ENCODE assay signal across 8 cellular contexts in the genomic region with DNA sequence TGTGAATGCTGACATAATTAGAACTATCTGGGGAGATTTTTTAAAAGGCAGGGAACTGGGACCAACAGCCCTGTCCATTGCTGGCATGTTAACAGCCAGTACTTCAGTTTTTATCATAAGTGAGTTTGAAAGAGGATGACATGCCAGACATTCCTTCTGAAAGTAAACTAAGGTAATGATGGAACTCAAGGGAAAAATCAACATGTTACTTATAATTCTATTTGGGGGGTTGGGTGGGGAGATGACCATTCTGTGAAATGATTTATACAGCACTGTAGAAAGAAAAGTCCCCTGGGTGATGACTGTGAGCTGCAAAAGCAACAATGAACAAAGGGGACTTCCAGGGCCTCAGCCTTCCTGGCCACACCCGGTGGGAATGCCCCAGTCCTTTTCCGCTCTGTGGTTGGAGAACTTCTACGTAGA. TPM values are rescaled to one million over a fixed set of nuclear protein-coding genes. Genes with fewer than 3 reads are reported as not detected.
DNase-seq lines count a peak whose midpoint lies in the region; ATAC-seq and TF ChIP-seq lines count a peak whose summit lies in the region.

No MANE protein-coding gene starts in this region.

- peak overlapping the region; percentile 22 to 41 for H3K4me3 Mint-ChIP-seq in activated T-cell treated with anti-CD3 and anti-CD28 coated beads, Interleukin-2, amount 50 U/mL, for 72 hours

- H3K4me1 Mint-ChIP-seq in activated T-cell treated with anti-CD3 and anti-CD28 coated beads, Interleukin-2, amount 50 U/mL, for 72 hours (ENCODE audit: low read depth): peaks cover 11% of the 10 kb centered on the region

- DNase-seq in activated T-cell treated with anti-CD3 and anti-CD28 coated beads, Interleukin-2, amount 50 U/mL, for 72 hours: peak; percentile 4 to 19
- DNase-seq in activated T-cell treated with anti-CD3 and anti-CD28 coated beads for 4 hours (no peak), HK-2 (ENCODE audit: unreplicated experiment) (peak; percentile 83), choroid plexus epithelial cell (ENCODE audit: low read depth) (peak; percentile 79), myocyte (ENCODE audit: low read depth) (peak; percentile 83), GDM1 (lab: John Stamatoyannopoulos, UW) (no peak), erythroblast (lab: John Stamatoyannopoulos, UW) (no peak), DMS 273 (lab: John Stamatoyannopoulos, UW; ENCODE audit: unreplicated experiment) (no peak)

- H3K9me3 Mint-ChIP-seq in activated T-cell treated with anti-CD3 and anti-CD28 coated beads, Interleukin-2, amount 50 U/mL, for 72 hours: no peaks in the 10 kb centered on the region

- TF ChIP-seq POLR2A in erythroblast (IDR thresholded peaks at IDR 0.05; ENCODE audit: low read length): no peak

- H3K27me3 Mint-ChIP-seq in activated T-cell treated with anti-CD3 and anti-CD28 coated beads, Interleukin-2, amount 50 U/mL, for 72 hours (ENCODE audit: low read depth): peaks cover 4% of the 10 kb centered on the region

- no peak overlapping the region for H3K27ac Mint-ChIP-seq in activated T-cell treated with anti-CD3 and anti-CD28 coated beads, Interleukin-2, amount 50 U/mL, for 72 hours

- no peaks in the 10 kb centered on the region for H3K36me3 Mint-ChIP-seq in activated T-cell treated with anti-CD3 and anti-CD28 coated beads, Interleukin-2, amount 50 U/mL, for 72 hours (ENCODE audit: insufficient read depth in 2 of 2)

- no peak overlapping the region for H3K4me3 ChIP-seq in choroid plexus epithelial cell (ENCODE audit: low read depth, low read length)

- peak in 1 of 2 donors; percentile 72 for ATAC-seq in activated T-cell treated with anti-CD3 and anti-CD28 coated beads, Interleukin-2, amount 50 U/mL, for 72 hours (replicated peaks in 1 of 2)

- no peak for TF ChIP-seq CTCF in choroid plexus epithelial cell (conservative IDR thresholded peaks at IDR 0.05; ENCODE audit: low read depth, low read length)

RNA-seq across cellular contexts. Expression of a gene that starts 5.4 kb away (rescaled TPM):
- total RNA-seq in activated T-cell treated with anti-CD3 and anti-CD28 coated beads, Interleukin-2, amount 50 U/mL, for 72 hours: 1 to 10 TPM in 1 of 2 donors, not detected in 1; 1.2 TPM
- 1.7 and 2.3 TPM in 2 replicates for total RNA-seq in myocyte
- polyA plus RNA-seq in myocyte (2012): 1.3 TPM

Comparison
In these comparisons a context has a peak if more than half of its experiments do, and no peak if none do; other contexts are left out.
1. DNase-seq: peak in activated T-cell treated with anti-CD3 and anti-CD28 coated beads, Interleukin-2, amount 50 U/mL, for 72 hours (2 of 2), HK-2 (single experiment), choroid plexus epithelial cell (single experiment) and myocyte (single experiment); none in activated T-cell treated with anti-CD3 and anti-CD28 coated beads for 4 hours (single experiment), GDM1 (single experiment), erythroblast (0 of 2) and DMS 273 (single experiment).